Comparison of ENCODE assay signal across 1 cellular context in the genomic region with DNA sequence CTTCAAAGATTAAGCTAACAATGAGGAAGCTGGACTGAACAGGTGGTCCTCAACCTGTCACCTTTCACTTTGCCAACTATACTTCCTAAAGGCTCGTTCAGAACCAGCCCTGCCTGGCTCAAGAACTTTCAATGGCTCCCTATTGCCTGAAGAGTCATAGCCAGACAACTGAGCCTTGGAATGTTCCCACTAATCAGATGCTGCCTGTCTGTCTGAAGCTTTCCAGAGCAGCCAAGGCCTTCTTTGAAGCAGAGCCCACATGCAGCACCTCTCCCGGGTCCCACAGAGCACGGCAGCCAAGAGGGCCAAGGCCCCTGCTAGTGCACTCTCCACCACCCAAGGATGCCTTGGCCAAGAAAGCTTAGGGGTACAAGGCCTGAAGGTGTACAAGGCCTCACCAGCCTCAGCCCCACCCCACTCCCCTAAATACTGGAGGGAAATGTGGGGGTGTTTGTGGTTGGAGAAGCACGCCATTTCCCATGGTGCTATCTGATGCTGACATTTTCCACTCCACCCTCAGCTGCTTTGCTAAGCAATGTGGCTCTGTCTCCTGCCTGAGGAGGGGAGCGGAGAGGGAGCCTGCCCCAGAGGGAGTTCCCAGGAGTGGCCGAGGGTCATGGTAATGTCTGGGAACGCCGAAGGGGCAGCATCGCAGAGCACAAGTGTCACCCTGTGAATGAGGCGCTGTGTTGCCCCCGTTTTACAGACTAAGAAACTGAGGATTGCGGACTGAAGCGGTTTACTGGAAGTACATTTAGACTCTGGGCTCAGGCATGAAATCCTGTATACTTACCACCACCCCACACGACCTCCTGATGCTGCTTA.
TF ChIP-seq lines count a peak whose summit lies in the region.

No MANE protein-coding gene starts in this region.

TF ChIP-seq in GM12878, 131 proteins besides CTCF, POLR2A, EP300 and RAD21 (continued from another document):
- TF ChIP-seq, protein P1, sequence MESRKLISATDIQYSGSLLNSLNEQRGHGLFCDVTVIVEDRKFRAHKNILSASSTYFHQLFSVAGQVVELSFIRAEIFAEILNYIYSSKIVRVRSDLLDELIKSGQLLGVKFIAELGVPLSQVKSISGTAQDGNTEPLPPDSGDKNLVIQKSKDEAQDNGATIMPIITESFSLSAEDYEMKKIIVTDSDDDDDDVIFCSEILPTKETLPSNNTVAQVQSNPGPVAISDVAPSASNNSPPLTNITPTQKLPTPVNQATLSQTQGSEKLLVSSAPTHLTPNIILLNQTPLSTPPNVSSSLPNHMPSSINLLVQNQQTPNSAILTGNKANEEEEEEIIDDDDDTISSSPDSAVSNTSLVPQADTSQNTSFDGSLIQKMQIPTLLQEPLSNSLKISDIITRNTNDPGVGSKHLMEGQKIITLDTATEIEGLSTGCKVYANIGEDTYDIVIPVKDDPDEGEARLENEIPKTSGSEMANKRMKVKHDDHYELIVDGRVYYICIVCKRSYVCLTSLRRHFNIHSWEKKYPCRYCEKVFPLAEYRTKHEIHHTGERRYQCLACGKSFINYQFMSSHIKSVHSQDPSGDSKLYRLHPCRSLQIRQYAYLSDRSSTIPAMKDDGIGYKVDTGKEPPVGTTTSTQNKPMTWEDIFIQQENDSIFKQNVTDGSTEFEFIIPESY (IDR thresholded peaks at IDR 0.05): no peak
- TF ChIP-seq KDM1A (IDR thresholded peaks at IDR 0.05; ENCODE audit: borderline replicate concordance) (peak; percentile 28; the same call in 1 of the 2 replicates), ZNF622 (IDR thresholded peaks at IDR 0.05) (no peak), DPF2 (IDR thresholded peaks at IDR 0.05) (no peak), MEF2B (IDR thresholded peaks at IDR 0.05; ENCODE audit: partially characterized antibody, poor library complexity, severe bottlenecking) (no peak), SMAD5 (IDR thresholded peaks at IDR 0.05; ENCODE audit: low read depth) (no peak), BHLHE40 (IDR thresholded peaks at IDR 0.05; ENCODE audit: borderline replicate concordance in 1 of 2, low read depth in 2 of 2, low read length in 1 of 2) (0 out of 4 replicates have a peak, but pooled peaks of 1 of the 2 experiments have one; percentile 18), SUZ12 (IDR thresholded peaks at IDR 0.05; ENCODE audit: unreplicated experiment) (no peak), SP1 (IDR thresholded peaks at IDR 0.05; ENCODE audit: low read depth, low read length) (peak; percentile 26), JUND (IDR thresholded peaks at IDR 0.05; ENCODE audit: low read depth, low read length) (no peak), STAT1 (conservative IDR thresholded peaks at IDR 0.05) (no peak), JUNB (IDR thresholded peaks at IDR 0.05) (no peak)
- TF ChIP-seq, protein P2, sequence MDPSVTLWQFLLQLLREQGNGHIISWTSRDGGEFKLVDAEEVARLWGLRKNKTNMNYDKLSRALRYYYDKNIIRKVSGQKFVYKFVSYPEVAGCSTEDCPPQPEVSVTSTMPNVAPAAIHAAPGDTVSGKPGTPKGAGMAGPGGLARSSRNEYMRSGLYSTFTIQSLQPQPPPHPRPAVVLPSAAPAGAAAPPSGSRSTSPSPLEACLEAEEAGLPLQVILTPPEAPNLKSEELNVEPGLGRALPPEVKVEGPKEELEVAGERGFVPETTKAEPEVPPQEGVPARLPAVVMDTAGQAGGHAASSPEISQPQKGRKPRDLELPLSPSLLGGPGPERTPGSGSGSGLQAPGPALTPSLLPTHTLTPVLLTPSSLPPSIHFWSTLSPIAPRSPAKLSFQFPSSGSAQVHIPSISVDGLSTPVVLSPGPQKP (IDR thresholded peaks at IDR 0.05; ENCODE audit: low read depth, low read length): no peak
